In the genomic region with DNA sequence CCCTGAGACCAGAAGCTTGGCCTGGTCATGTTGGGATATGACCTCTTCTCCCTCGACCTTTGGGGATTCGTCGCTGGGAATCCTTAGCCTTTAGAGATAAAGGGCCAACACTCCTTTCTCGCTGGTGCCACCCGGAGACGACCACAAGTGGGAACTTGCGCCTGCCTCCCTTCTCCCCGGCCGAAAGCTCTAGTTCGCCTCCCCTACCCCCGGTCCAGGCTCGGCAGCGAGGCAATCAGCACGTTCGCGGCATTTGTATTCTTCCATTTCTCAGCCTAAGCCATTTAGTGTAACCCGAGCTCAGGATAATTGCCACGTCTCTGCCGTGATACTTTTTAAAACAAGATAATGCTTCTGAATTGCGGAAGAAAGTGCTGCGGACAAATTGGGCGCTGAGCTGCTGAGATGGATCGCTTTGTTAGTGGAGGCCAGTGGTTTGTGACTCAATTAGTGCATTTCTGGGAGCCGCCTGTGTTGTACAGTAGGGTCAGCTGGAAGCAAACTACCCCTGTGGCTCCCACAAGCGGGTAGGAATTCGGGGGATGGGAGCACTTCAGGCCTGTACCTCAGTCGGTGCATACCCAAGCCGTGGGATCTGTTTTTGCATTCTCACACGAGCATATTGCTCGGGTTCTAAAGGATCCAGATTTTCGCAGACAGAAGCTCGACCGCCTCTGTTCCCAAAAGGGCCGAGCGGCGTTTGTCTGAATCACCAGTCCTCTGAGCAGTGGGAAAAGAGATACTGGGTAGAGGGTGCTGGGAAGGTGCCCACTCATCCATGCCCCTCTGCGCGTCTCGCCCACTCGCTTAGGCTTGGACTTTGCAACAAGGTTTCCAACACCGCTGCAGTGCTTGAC, we compare ENCODE assay signal across 8 cellular contexts. TPM values are rescaled to one million over a fixed set of nuclear protein-coding genes. Genes with fewer than 3 reads are reported as not detected.
DNase-seq lines count a peak whose midpoint lies in the region; ATAC-seq and TF ChIP-seq lines count a peak whose summit lies in the region.

No MANE protein-coding gene starts in this region.

- no peaks in the 10 kb centered on the region for H3K9me3 Mint-ChIP-seq in activated CD8-positive, alpha-beta T cell treated with anti-CD3 and anti-CD28 coated beads for 36 hours

- peak overlapping the region; percentile 74 for H3K4me3 Mint-ChIP-seq in activated CD8-positive, alpha-beta T cell treated with anti-CD3 and anti-CD28 coated beads for 36 hours

- peaks cover 53% of the 10 kb centered on the region for H3K4me1 Mint-ChIP-seq in activated CD8-positive, alpha-beta T cell treated with anti-CD3 and anti-CD28 coated beads for 36 hours (ENCODE audit: low read depth)

- H3K4me3 ChIP-seq in AG04450 (ENCODE audit: low read depth, low read length) (peak overlapping the region; percentile 71), HEK293 (ENCODE audit: low read depth, low read length) (no peak overlapping the region), kidney epithelial cell (ENCODE audit: low read depth, low read length) (peak overlapping the region; percentile 73)

- CTCF ChIA-PET in AG04450 (lab: Charles Lee), result interaction anchor here (0.6 to 2.4 kb wide), 10 partner anchors 10 to 597 kb away, joined by 3 to 8 read pairs (median 3); no protein-coding TSS in a partner anchor
- CTCF ChIA-PET in HEK293 (lab: Yijun Ruan, JAX), result no interaction called here
- CTCF ChIA-PET in activated CD8-positive, alpha-beta T cell treated with anti-CD3 and anti-CD28 coated beads for 36 hours (lab: Charles Lee), result interaction anchor here (1.1 to 2.0 kb wide), 3 partner anchors 13 to 31 kb away, joined by 3 to 6 read pairs (median 4); no protein-coding TSS in a partner anchor

- peaks cover 46% of the 10 kb centered on the region for H3K4me1 ChIP-seq in HEK293 (ENCODE audit: control insufficient read depth, insufficient read depth, low read length)

- H3K9me3 ChIP-seq in AG04450 (ENCODE audit: control insufficient read depth, insufficient read depth, low read length) (peaks cover 14% of the 10 kb centered on the region), HEK293 (ENCODE audit: control insufficient read depth, insufficient read depth, low read depth, low read length) (no peaks in the 10 kb centered on the region)

- TF ChIP-seq CTCF in AG04450 (IDR thresholded peaks at IDR 0.05; ENCODE audit: low read depth, low read length), result no peak
- TF ChIP-seq CTCF in HEK293 (tag by site-specific recombination; IDR thresholded peaks at IDR 0.05), result no peak
- TF ChIP-seq CTCF in activated CD8-positive, alpha-beta T cell treated with anti-CD3 and anti-CD28 coated beads for 36 hours (IDR thresholded peaks at IDR 0.05), result no peak
- TF ChIP-seq CTCF in kidney epithelial cell (IDR thresholded peaks at IDR 0.05; ENCODE audit: insufficient read depth, low read length, poor library complexity, severe bottlenecking), result no peak

- no peak overlapping the region for H3K27ac Mint-ChIP-seq in activated CD8-positive, alpha-beta T cell treated with anti-CD3 and anti-CD28 coated beads for 36 hours

- peaks cover 84% of the 10 kb centered on the region for H3K27me3 Mint-ChIP-seq in activated CD8-positive, alpha-beta T cell treated with anti-CD3 and anti-CD28 coated beads for 36 hours

- no peaks in the 10 kb centered on the region for H3K36me3 Mint-ChIP-seq in activated CD8-positive, alpha-beta T cell treated with anti-CD3 and anti-CD28 coated beads for 36 hours (ENCODE audit: low read depth)

- POLR2A ChIA-PET in AG04450 (lab: Yijun Ruan, JAX) (interaction anchor here (0.6 to 2.1 kb wide), 4 partner anchors 10 to 616 kb away, joined by 3 to 19 read pairs (median 8); partner anchors contain the start of gene SIX4), HEK293 (lab: Yijun Ruan, JAX) (no interaction called here)
- POLR2A ChIA-PET in activated CD8-positive, alpha-beta T cell treated with anti-CD3 and anti-CD28 coated beads for 36 hours (lab: Charles Lee), result interaction anchor here (1.2 to 1.6 kb wide), 3 partner anchors 8 to 324 kb away, joined by 3 to 5 read pairs (median 5); no protein-coding TSS in a partner anchor

- DNase-seq in AG04450 (ENCODE audit: low read depth, low spot score) (no peak), kidney epithelial cell (ENCODE audit: low read depth) (no peak), mucosa of gallbladder (ENCODE audit: low spot score) (no peak), foreskin melanocyte (no peak)
- DNase-seq in activated CD8-positive, alpha-beta T cell treated with anti-CD3 and anti-CD28 coated beads for 36 hours, result no peak
- DNase-seq in activated CD4-positive, CD25-positive, alpha-beta regulatory T cell treated with anti-CD3 and anti-CD28 coated beads, Interleukin-2, amount 50 U/mL, for 72 hours, result no peak

- ATAC-seq in activated CD8-positive, alpha-beta T cell treated with anti-CD3 and anti-CD28 coated beads for 36 hours, result no peak
- no peak for ATAC-seq in HG03565 (IDR thresholded peaks at IDR 0.05; ENCODE audit: unreplicated experiment)

- no peaks in the 10 kb centered on the region for H3K36me3 ChIP-seq in HEK293 (ENCODE audit: control insufficient read depth in 2 of 2, insufficient read depth in 1 of 2, low read length in 2 of 2)
- no peaks in the 10 kb centered on the region for H3K36me3 ChIP-seq in kidney epithelial cell (ENCODE audit: control insufficient read depth, insufficient read depth, low read length)

- H3K27me3 ChIP-seq in AG04450 (ENCODE audit: control insufficient read depth, insufficient read depth, low read length) (peaks cover 15% of the 10 kb centered on the region), kidney epithelial cell (ENCODE audit: control insufficient read depth, insufficient read depth, low read length) (peaks cover 43% of the 10 kb centered on the region)

- H3K27ac ChIP-seq in AG04450 (ENCODE audit: low read depth, low read length) (peak overlapping the region; percentile 61), HEK293 (ENCODE audit: extremely low read depth, low read depth, low read length) (peak overlapping the region; percentile 73)

- intact Hi-C loops in activated CD8-positive, alpha-beta T cell treated with anti-CD3 and anti-CD28 coated beads for 36 hours (cut with micrococcal nuclease), result loop anchor here (10.0 kb wide), 1 partner anchor 369 kb away; no protein-coding TSS in a partner anchor

TF ChIP-seq in HEK293, 187 proteins besides CTCF, POLR2A, EP300 and RAD21 (continues in another document):
- TF ChIP-seq ZSCAN23 (tag by site-specific recombination; IDR thresholded peaks at IDR 0.05) (no peak), ZNF341 (tag by site-specific recombination; IDR thresholded peaks at IDR 0.05; ENCODE audit: low read depth) (no peak), ZNF416 (tag by site-specific recombination; IDR thresholded peaks at IDR 0.05) (no peak), AEBP2 (tag by site-specific recombination; IDR thresholded peaks at IDR 0.05; ENCODE audit: borderline replicate concordance) (no peak), ZNF660 (tag by site-specific recombination; IDR thresholded peaks at IDR 0.05) (no peak), ZNF707 (tag by site-specific recombination; IDR thresholded peaks at IDR 0.05) (no peak), OVOL3 (tag by site-specific recombination; IDR thresholded peaks at IDR 0.05) (no peak), BCL6B (tag by site-specific recombination; IDR thresholded peaks at IDR 0.05) (no peak), PRDM1 (tag by site-specific recombination; IDR thresholded peaks at IDR 0.05) (peak; percentile 16; the same call in 1 of the 2 replicates), ZNF639 (tag by site-specific recombination; IDR thresholded peaks at IDR 0.05) (no peak), FEZF1 (tag by site-specific recombination; IDR thresholded peaks at IDR 0.05) (peak; percentile 89)

RNA-seq across cellular contexts. Expression of gene SIX1, which starts 6.8 kb away (rescaled TPM):
- 25.6 and 26.9 TPM in 2 replicates for polyA plus RNA-seq in AG04450 (2011; rRNA removed)
- polyA minus RNA-seq in AG04450 (2011; rRNA and poly(A)+ RNA removed), result 19.9 and 23.8 TPM in 2 replicates
- total RNA-seq in activated CD8-positive, alpha-beta T cell treated with anti-CD3 and anti-CD28 coated beads for 36 hours, result not detected
- total RNA-seq in kidney epithelial cell, result 2.9 and 3.3 TPM in 2 replicates
- not detected for total RNA-seq in mucosa of gallbladder
